ENCODE assay signal across 16 cellular contexts in genomic region chr4:101417046-101417445, GRCh38.
"Had no signal": no experiment of that assay in that cellular context is flagged by ENCODE, and none has a peak within 500 bp of the region (broad histone marks: within the 10 kb centered on the region; RNA-seq: fewer than 3 reads in every experiment).

No MANE protein-coding gene starts in this region.

- H3K27ac Mint-ChIP-seq: nephron progenitor cell had no signal

- DNase-seq: activated CD4-positive, alpha-beta T cell treated with anti-CD3 and anti-CD28 coated beads for 1 hour; activated effector memory CD4-positive, alpha-beta T cell treated with Interleukin-2 at 50 U/mL for 16 hours; activated naive CD4-positive, alpha-beta T cell treated with anti-CD3 and anti-CD28 coated beads, Interleukin-2, amount 50 U/mL, for 16 hours; activated T-cell treated with anti-CD3 and anti-CD28 coated beads, Interleukin-2, amount 50 U/mL, for 48 hours; cerebellar nuclear complex; cortex of kidney; heart left ventricle; islet precursor cell; left cardiac atrium; nephron progenitor cell; nucleus accumbens; stimulated activated CD4-positive, alpha-beta T cell treated with anti-CD3 and anti-CD28 coated beads, Interleukin-4, amount 100 ng/mL, for 4 hours; stimulated activated naive CD8-positive, alpha-beta T cell treated with anti-CD3 and anti-CD28 coated beads, Interleukin-15, Interleukin-2, amounts not matched to agents 100 U/mL and 50 U/mL, for 24 hours; T-helper 1 cell; WERI-Rb-1 had no signal

- H3K9me3 Mint-ChIP-seq: nephron progenitor cell had no signal

- H3K4me3 Mint-ChIP-seq: nephron progenitor cell had no signal

- ATAC-seq: heart left ventricle; left cardiac atrium; right cardiac atrium; stimulated activated naive CD8-positive, alpha-beta T cell treated with anti-CD3 and anti-CD28 coated beads, Interleukin-15, Interleukin-2, amounts not matched to agents 100 U/mL and 50 U/mL, for 24 hours had no signal
